Comparison of ENCODE assay signal across 26 cellular contexts in genomic region chr12:7729683-7730195, GRCh38. TPM values are rescaled to one million over a fixed set of nuclear protein-coding genes. Genes with fewer than 3 reads are reported as not detected.
DNase-seq lines count a peak whose midpoint lies in the region; FAIRE-seq and TF ChIP-seq lines count a peak whose summit lies in the region.
"Had no signal": no experiment of that assay in that cellular context is flagged by ENCODE, and none has a peak within 500 bp of the region (broad histone marks: within the 10 kb centered on the region; RNA-seq: fewer than 3 reads in every experiment).

No MANE protein-coding gene starts in this region.

- peak; percentile 3 for DNase-seq in A172 (ENCODE audit: low spot score)
- peak; percentile 20 for DNase-seq in EH (ENCODE audit: low read depth)
- peak; percentile 92 for DNase-seq in HS-5 (ENCODE audit: low read depth)
- no peak for DNase-seq in H1 (ENCODE audit: low read depth in 1 of 2, low spot score in 2 of 2)
- DNase-seq in PC-9: no peak
- DNase-seq in NCI-H2107 treated with DMSO at 0.1 percent for 48 hours (lab: John Stamatoyannopoulos, UW; ENCODE audit: unreplicated experiment): no peak
- DNase-seq in NCI-H748 treated with DMSO at 0.1 percent for 48 hours (lab: John Stamatoyannopoulos, UW): no peak
- DNase-seq in pons (ENCODE audit: low spot score): no peak
- DNase-seq: Caco-2; CD4-positive, alpha-beta memory T cell; DMS 273 treated with DMSO at 0.1 percent for 48 hours; DMS79 treated with DMSO at 0.1 percent for 48 hours; GOT3; NCI-H1105; NCI-H146; NCI-H2029; NCI-H2171; NCI-H526; PC-3; SIG-M5; SK-N-SH had no signal

- no peak overlapping the region for H2BK12ac ChIP-seq in H1 (ENCODE audit: low read depth, low read length)

- TF ChIP-seq CTCF in H1 (IDR thresholded peaks at IDR 0.05; ENCODE audit: control extremely low read depth in 1 of 3, insufficient read depth in 1 of 3, low read depth in 1 of 3, low read length in 3 of 3) (no peak), PC-9 (conservative IDR thresholded peaks at IDR 0.05) (no peak)

- no peak overlapping the region for H2AK5ac ChIP-seq in H1 (ENCODE audit: low read depth, low read length)

- peak overlapping the region; percentile 15 for H2BK120ac ChIP-seq in H1 (replicated peaks; ENCODE audit: low read depth, low read length)

- H4K20me1 ChIP-seq in H1 (replicated peaks in 1 of 2; ENCODE audit: control insufficient read depth in 1 of 2, insufficient read depth in 2 of 2, low read length in 2 of 2) (no peaks in the 10 kb centered on the region), PC-9 (ENCODE audit: insufficient read depth) (no peaks in the 10 kb centered on the region)

- FAIRE-seq in H1 (lab: Jason Lieb, UNC): no peak
- FAIRE-seq: G401.6 had no signal

- H3F3A ChIP-seq in PC-9 (ENCODE audit: insufficient read depth, low read depth): no peaks in the 10 kb centered on the region

- H3K56ac ChIP-seq in H1 (replicated peaks; ENCODE audit: insufficient read length, low read depth, low read length): no peak overlapping the region

- TF ChIP-seq EP300 in H1 (IDR thresholded peaks at IDR 0.05; ENCODE audit: borderline replicate concordance in 1 of 2, low read depth in 2 of 2, low read length in 2 of 2): no peak

- H3K14ac ChIP-seq in H1 (ENCODE audit: insufficient read length): no peak overlapping the region

- no peaks in the 10 kb centered on the region for H3K79me1 ChIP-seq in H1 (ENCODE audit: low read depth, low read length)

- no peaks in the 10 kb centered on the region for H3K79me2 ChIP-seq in H1 (ENCODE audit: control insufficient read depth in 1 of 2, insufficient read depth in 2 of 2, low read length in 2 of 2)
- H3K79me2 ChIP-seq in PC-9 (ENCODE audit: low read depth): no peaks in the 10 kb centered on the region

- no peak overlapping the region for H3K18ac ChIP-seq in H1 (ENCODE audit: extremely low read depth, low read length)

- H3K27ac ChIP-seq in H1 (ENCODE audit: low read depth, low read length) (no peak overlapping the region), PC-9 (no peak overlapping the region)
- H3K27ac ChIP-seq: KMS-11 had no signal

- H3K36me3 ChIP-seq in H1 (ENCODE audit: control insufficient read depth in 2 of 4, insufficient read depth in 4 of 4, low read length in 3 of 4): no peaks in the 10 kb centered on the region
- H3K36me3 ChIP-seq in PC-9 (ENCODE audit: low read depth): no peaks in the 10 kb centered on the region

- CTCF ChIA-PET in H1 (lab: Charles Lee; ENCODE audit: partially characterized antibody): interaction anchor here (1.7 kb wide), 1 partner anchor 52 kb away, joined by 4 read pairs; no protein-coding TSS in a partner anchor
- CTCF ChIA-PET in PC-9 (lab: Charles Lee): no interaction called here

- no peak overlapping the region for H3K9ac ChIP-seq in H1 (replicated peaks in 1 of 4; ENCODE audit: extremely low read depth in 1 of 4, low read depth in 3 of 4, low read length in 3 of 4)
- H3K9ac ChIP-seq: KMS-11, SK-N-SH had no signal

- POLR2A ChIA-PET in H1 (lab: Charles Lee; ENCODE audit: partially characterized antibody) (no interaction called here), PC-9 (lab: Charles Lee; ENCODE audit: unreplicated experiment) (no interaction called here)

- H2AFZ ChIP-seq in H1 (ENCODE audit: low read length): no peak overlapping the region
- H2AFZ ChIP-seq in PC-9: no peak overlapping the region

- intact Hi-C loops in PC-9 (cut with micrococcal nuclease; ENCODE audit: unreplicated experiment): no loop called here

- no peaks in the 10 kb centered on the region for H3K27me3 ChIP-seq in H1 (replicated peaks in 1 of 4; ENCODE audit: control insufficient read depth in 3 of 4, extremely low read depth in 1 of 4, insufficient read depth in 3 of 4, low read length in 3 of 4)
- H3K27me3 ChIP-seq in PC-9 (ENCODE audit: insufficient read depth, low read depth): no peaks in the 10 kb centered on the region

- H3K4ac ChIP-seq in H1 (replicated peaks; ENCODE audit: insufficient read length, low read depth, low read length): no peak overlapping the region

- H4K5ac ChIP-seq in H1 (ENCODE audit: insufficient read length, low read depth, low read length): no peak overlapping the region

- no peak overlapping the region for H2BK15ac ChIP-seq in H1 (ENCODE audit: low read length)

- H3K4me3 ChIP-seq in H1 (ENCODE audit: extremely low read depth in 1 of 4, insufficient read depth in 2 of 4, low read depth in 3 of 4, low read length in 4 of 4) (no peak overlapping the region), PC-9 (no peak overlapping the region)

- no peaks in the 10 kb centered on the region for H3K9me2 ChIP-seq in PC-9 (ENCODE audit: insufficient read depth)
- H3K9me2 ChIP-seq: SK-N-SH had no signal

- TF ChIP-seq POLR2A in H1 (IDR thresholded peaks at IDR 0.05; ENCODE audit: control extremely low read depth in 1 of 2, low read depth in 2 of 2, low read length in 2 of 2): no peak

- H3K23ac ChIP-seq in H1 (ENCODE audit: insufficient read length): no peak overlapping the region

- no peaks in the 10 kb centered on the region for H3K23me2 ChIP-seq in H1 (ENCODE audit: low read depth, low read length)

- H2BK5ac ChIP-seq in H1 (ENCODE audit: low read depth, low read length): no peak overlapping the region

- H2BK20ac ChIP-seq in H1 (ENCODE audit: low read length): no peak overlapping the region

- TF ChIP-seq RAD21 in H1 (IDR thresholded peaks at IDR 0.05 in 1 of 2, conservative IDR thresholded peaks at IDR 0.05 in 1 of 2; ENCODE audit: low read depth in 2 of 2, low read length in 2 of 2): no peak

- 0 out of 4 replicates have a peak, but pooled peaks cover 0 to 4% of the 10 kb centered on the region in 2 experiments for H3K9me3 ChIP-seq in H1 (ENCODE audit: insufficient read depth in 2 of 2, low read depth in 1 of 2, low read length in 1 of 2)
- no peaks in the 10 kb centered on the region for H3K9me3 ChIP-seq in PC-9 (ENCODE audit: insufficient read depth, low read depth)
- H3K9me3 ChIP-seq: Caco-2, SK-N-SH had no signal

- H4K8ac ChIP-seq in H1 (ENCODE audit: extremely low read depth, insufficient read depth, low read length): no peak overlapping the region

- H3K4me2 ChIP-seq in H1 (ENCODE audit: insufficient read depth in 1 of 2, low read depth in 2 of 2, low read length in 2 of 2) (no peak overlapping the region), PC-9 (no peak overlapping the region)
- H3K4me2 ChIP-seq: KMS-11, SK-N-SH had no signal

- no peak overlapping the region for H4K91ac ChIP-seq in H1 (replicated peaks; ENCODE audit: insufficient read length, low read length)

- no TSS peak for BruUV-seq in PC-9 (replicated peaks; lab: Mats Ljungman, UMichigan)

- 93% methylated on average over 6 of the region's 6 CpGs; no CpG with 5 or more reads in 1 of the 2 experiments for WGBS in H1 (ENCODE audit: extremely low coverage in 1 of 2, insufficient coverage in 1 of 2, insufficient read length in 1 of 2, insufficient replicate concordance in 2 of 2, low coverage in 1 of 2, low lambda C conversion rate in 2 of 2, missing lambda C conversion rate in 1 of 2), 2 experiments

- H3K4me1 ChIP-seq in H1 (replicated peaks in 1 of 4; ENCODE audit: control insufficient read depth in 3 of 4, insufficient read depth in 4 of 4, low read length in 3 of 4) (peaks cover 0 to 3% (median 0%) of the 10 kb centered on the region in 4 experiments; a peak in 1 of 7 replicates), PC-9 (replicated peaks; ENCODE audit: insufficient read depth) (no peaks in the 10 kb centered on the region)
- H3K4me1 ChIP-seq: Caco-2 had no signal

RNA-seq across cellular contexts. Expression of gene CLEC4C, which starts 17.4 kb away (rescaled TPM):
- not detected in 2 replicates for total RNA-seq in A172 (2014; rRNA removed; shearing (Covaris generic))
- 0.76 TPM in 1 of 2 replicates, not detected in the other for total RNA-seq in H1 (2021; fragmentation: NEBNext Ultra II Directional; extraction: Animal tissue kit (Norgen Biotek cat#: 25700))
- polyA plus RNA-seq in H1 (2011; rRNA removed): 0.13 TPM in 1 of 2 replicates, not detected in the other
- not detected for polyA plus RNA-seq in H1 (2011; cell fraction: cytosol; rRNA removed)
- polyA plus RNA-seq in H1 (2011; cell fraction: nucleus; rRNA removed): not detected
- not detected in 4 replicates for polyA plus RNA-seq in H1 (2012, experiment 1 of 2)
- not detected for polyA plus RNA-seq in H1 (2012, experiment 2 of 2)
- not detected for polyA plus RNA-seq in H1 (2013, experiment 1 of 2)
- 0.15 TPM for polyA plus RNA-seq in H1 (2013, experiment 2 of 2)
- polyA minus RNA-seq in H1 (2011; rRNA and poly(A)+ RNA removed): 0.24 TPM in 1 of 2 replicates, not detected in the other
- not detected for polyA minus RNA-seq in H1 (2011; cell fraction: cytosol; rRNA and poly(A)+ RNA removed)
- polyA minus RNA-seq in H1 (2011; cell fraction: nucleus; rRNA and poly(A)+ RNA removed): not detected
- total RNA-seq in PC-9 (2021): not detected in 2 replicates
- total RNA-seq: A673; Caco-2; CD4-positive, alpha-beta memory T cell; HT-29; PC-3 had no signal
- polyA plus RNA-seq: BJ; CD4-positive, alpha-beta memory T cell; SK-N-SH had no signal

RNA-seq across cellular contexts. Expression of gene DPPA3, which starts 18.5 kb away (rescaled TPM):
- not detected in 2 replicates for total RNA-seq in A172 (2014; rRNA removed; shearing (Covaris generic))
- 1.2 and 1.6 TPM in 2 replicates for total RNA-seq in H1 (2021; fragmentation: NEBNext Ultra II Directional; extraction: Animal tissue kit (Norgen Biotek cat#: 25700))
- polyA plus RNA-seq in H1 (2011; rRNA removed): 0.11 and 0.30 TPM in 2 replicates
- 0.21 TPM for polyA plus RNA-seq in H1 (2011; cell fraction: cytosol; rRNA removed)
- not detected for polyA plus RNA-seq in H1 (2011; cell fraction: nucleus; rRNA removed)
- polyA plus RNA-seq in H1 (2012, experiment 1 of 2): 0.17 to 0.57 TPM (median 0.36 TPM) in 4 replicates
- not detected for polyA plus RNA-seq in H1 (2012, experiment 2 of 2)
- polyA plus RNA-seq in H1 (2013, experiment 1 of 2): 1.0 TPM
- polyA plus RNA-seq in H1 (2013, experiment 2 of 2): 0.85 TPM
- 0.17 and 0.41 TPM in 2 replicates for polyA minus RNA-seq in H1 (2011; rRNA and poly(A)+ RNA removed)
- not detected for polyA minus RNA-seq in H1 (2011; cell fraction: cytosol; rRNA and poly(A)+ RNA removed)
- not detected for polyA minus RNA-seq in H1 (2011; cell fraction: nucleus; rRNA and poly(A)+ RNA removed)
- total RNA-seq in PC-9 (2021): not detected in 2 replicates
- total RNA-seq: A673; CD4-positive, alpha-beta memory T cell; HT-29; PC-3 had no signal
- polyA plus RNA-seq: BJ; CD4-positive, alpha-beta memory T cell; SK-N-SH had no signal

RNA-seq across cellular contexts. Expression of gene GDF3, which starts 34.2 kb away (rescaled TPM):
- total RNA-seq in A172 (2014; rRNA removed; shearing (Covaris generic)): not detected in 2 replicates
- total RNA-seq in H1 (2021; fragmentation: NEBNext Ultra II Directional; extraction: Animal tissue kit (Norgen Biotek cat#: 25700)): 12.6 and 16.8 TPM in 2 replicates
- polyA plus RNA-seq in H1 (2011; rRNA removed): 4.1 and 4.3 TPM in 2 replicates
- 3.2 TPM for polyA plus RNA-seq in H1 (2011; cell fraction: cytosol; rRNA removed)
- polyA plus RNA-seq in H1 (2011; cell fraction: nucleus; rRNA removed): 5.8 TPM
- 7.3 to 10.1 TPM (median 8.1 TPM) in 4 replicates for polyA plus RNA-seq in H1 (2012, experiment 1 of 2)
- 7.0 TPM for polyA plus RNA-seq in H1 (2012, experiment 2 of 2)
- polyA plus RNA-seq in H1 (2013, experiment 1 of 2): 61.9 TPM
- polyA plus RNA-seq in H1 (2013, experiment 2 of 2): 63.4 TPM
- 2.1 and 2.7 TPM in 2 replicates for polyA minus RNA-seq in H1 (2011; rRNA and poly(A)+ RNA removed)
- polyA minus RNA-seq in H1 (2011; cell fraction: cytosol; rRNA and poly(A)+ RNA removed): 1.8 TPM
- polyA minus RNA-seq in H1 (2011; cell fraction: nucleus; rRNA and poly(A)+ RNA removed): 3.1 TPM
- total RNA-seq in PC-9 (2021): not detected in 2 replicates
- total RNA-seq: A673; CD4-positive, alpha-beta memory T cell; HT-29; PC-3 had no signal
- polyA plus RNA-seq: BJ; CD4-positive, alpha-beta memory T cell; SK-N-SH had no signal

RNA-seq across cellular contexts. Expression of gene NANOGNB, which starts 35.3 kb away (rescaled TPM):
- total RNA-seq in A172 (2014; rRNA removed; shearing (Covaris generic)): not detected in 2 replicates
- not detected in 2 replicates for total RNA-seq in H1 (2021; fragmentation: NEBNext Ultra II Directional; extraction: Animal tissue kit (Norgen Biotek cat#: 25700))
- not detected in 2 replicates for polyA plus RNA-seq in H1 (2011; rRNA removed)
- not detected for polyA plus RNA-seq in H1 (2011; cell fraction: cytosol; rRNA removed)
- not detected for polyA plus RNA-seq in H1 (2011; cell fraction: nucleus; rRNA removed)
- not detected in 4 replicates for polyA plus RNA-seq in H1 (2012, experiment 1 of 2)
- polyA plus RNA-seq in H1 (2012, experiment 2 of 2): not detected
- polyA plus RNA-seq in H1 (2013, experiment 1 of 2): 0.06 TPM
- 0.11 TPM for polyA plus RNA-seq in H1 (2013, experiment 2 of 2)
- polyA minus RNA-seq in H1 (2011; rRNA and poly(A)+ RNA removed): not detected in 2 replicates
- polyA minus RNA-seq in H1 (2011; cell fraction: cytosol; rRNA and poly(A)+ RNA removed): not detected
- not detected for polyA minus RNA-seq in H1 (2011; cell fraction: nucleus; rRNA and poly(A)+ RNA removed)
- total RNA-seq in PC-9 (2021): not detected in 2 replicates
- total RNA-seq: A673; Caco-2; CD4-positive, alpha-beta memory T cell; HT-29; PC-3 had no signal
- polyA plus RNA-seq: BJ; CD4-positive, alpha-beta memory T cell; SK-N-SH had no signal

RNA-seq across cellular contexts. Expression of gene NANOG, which starts 59.5 kb away (rescaled TPM):
- total RNA-seq in A172 (2014; rRNA removed; shearing (Covaris generic)): not detected in 2 replicates
- 229 and 231 TPM in 2 replicates for total RNA-seq in H1 (2021; fragmentation: NEBNext Ultra II Directional; extraction: Animal tissue kit (Norgen Biotek cat#: 25700))
- 31.1 and 53.7 TPM in 2 replicates for polyA plus RNA-seq in H1 (2011; rRNA removed)
- 55.4 TPM for polyA plus RNA-seq in H1 (2011; cell fraction: cytosol; rRNA removed)
- 19.7 TPM for polyA plus RNA-seq in H1 (2011; cell fraction: nucleus; rRNA removed)
- polyA plus RNA-seq in H1 (2012, experiment 1 of 2): 45.6 to 90.4 TPM (median 54.8 TPM) in 4 replicates
- 18.9 TPM for polyA plus RNA-seq in H1 (2012, experiment 2 of 2)
- 112 TPM for polyA plus RNA-seq in H1 (2013, experiment 1 of 2)
- 114 TPM for polyA plus RNA-seq in H1 (2013, experiment 2 of 2)
- 131 and 157 TPM in 2 replicates for polyA minus RNA-seq in H1 (2011; rRNA and poly(A)+ RNA removed)
- 44.8 TPM for polyA minus RNA-seq in H1 (2011; cell fraction: cytosol; rRNA and poly(A)+ RNA removed)
- polyA minus RNA-seq in H1 (2011; cell fraction: nucleus; rRNA and poly(A)+ RNA removed): 50.6 TPM
- not detected in 2 replicates for total RNA-seq in PC-9 (2021)
- total RNA-seq: A673; Caco-2; CD4-positive, alpha-beta memory T cell; HT-29; PC-3 had no signal
- polyA plus RNA-seq: BJ; CD4-positive, alpha-beta memory T cell; SK-N-SH had no signal

Comparison
In these comparisons a context has a peak if more than half of its experiments do, and no peak if none do; other contexts are left out.
1. DNase-seq: peak in A172 (single experiment), EH (single experiment) and HS-5 (single experiment); none in H1 (0 of 2), PC-9 (0 of 2), NCI-H2107 treated with DMSO at 0.1 percent for 48 hours (single experiment), NCI-H748 treated with DMSO at 0.1 percent for 48 hours (single experiment) and pons (single experiment).
2. RNA of gene GDF3, which starts 34.2 kb away (total RNA-seq): 12.6 to 16.8 TPM in H1; not detected in A172 and not detected in PC-9; every median in the first group is over 10 times any median in the second.